Comparison of ENCODE assay signal across 8 cellular contexts in the genomic region with DNA sequence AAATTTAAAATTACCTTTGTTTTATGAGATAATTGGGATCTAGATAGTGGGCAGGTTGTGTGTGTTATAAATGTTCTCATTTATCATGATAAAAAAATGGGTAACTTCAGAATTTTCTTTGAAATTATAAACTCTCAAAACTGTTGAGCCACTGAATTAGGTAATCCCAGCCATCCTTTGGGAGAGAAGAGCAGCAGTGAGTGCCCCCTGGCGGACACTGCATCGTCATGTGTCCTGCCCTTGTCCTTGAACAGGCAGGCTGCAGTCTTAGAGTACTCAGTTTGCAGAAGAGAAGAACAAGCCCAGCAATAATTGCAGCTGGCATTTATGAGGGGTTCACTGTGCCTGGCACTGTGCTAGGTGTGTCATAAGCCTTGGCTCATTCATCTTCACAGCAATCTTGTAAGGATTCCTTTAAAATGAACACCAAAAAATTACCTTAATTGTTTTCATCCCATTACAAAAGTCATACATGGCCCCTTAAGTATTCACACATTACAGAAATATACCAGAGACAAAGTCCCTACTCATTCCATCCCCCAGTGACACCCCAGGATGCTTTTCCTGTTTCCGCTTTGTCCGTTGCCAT.
DNase-seq lines count a peak whose midpoint lies in the region; ATAC-seq lines count a peak whose summit lies in the region.

No MANE protein-coding gene starts in this region.

- peaks cover 0 to 7% (median 5%) of the 10 kb centered on the region in 4 donors for H3K4me1 Mint-ChIP-seq in CD4-positive, CD25-positive, alpha-beta regulatory T cell
- no peaks in the 10 kb centered on the region for H3K4me1 Mint-ChIP-seq in central memory CD8-positive, alpha-beta T cell

- no peaks in the 10 kb centered on the region for H3K4me1 ChIP-seq in CD4-positive, CD25-positive, alpha-beta regulatory T cell (ENCODE audit: control insufficient read depth, insufficient read depth, low read length, poor library complexity, severe bottlenecking)

- H3K4me3 ChIP-seq in CD4-positive, CD25-positive, alpha-beta regulatory T cell (ENCODE audit: low read depth, low read length): no peak overlapping the region

- H3K27ac ChIP-seq in CD4-positive, CD25-positive, alpha-beta regulatory T cell (ENCODE audit: insufficient read depth, low read length, poor library complexity, severe bottlenecking): no peak overlapping the region

- no peaks in the 10 kb centered on the region for H3K27me3 Mint-ChIP-seq in CD4-positive, CD25-positive, alpha-beta regulatory T cell
- H3K27me3 Mint-ChIP-seq in central memory CD8-positive, alpha-beta T cell: no peaks in the 10 kb centered on the region

- H3K36me3 ChIP-seq in CD4-positive, CD25-positive, alpha-beta regulatory T cell (ENCODE audit: control insufficient read depth, insufficient read depth, low read length): no peaks in the 10 kb centered on the region

- peak in 1 of 2 donors; percentile 68 for ATAC-seq in CD4-positive, CD25-positive, alpha-beta regulatory T cell (ENCODE audit: low read depth in 2 of 2)
- ATAC-seq in central memory CD8-positive, alpha-beta T cell (replicated peaks; ENCODE audit: extremely low read depth, poor library complexity, severe bottlenecking): peak; percentile 65
- ATAC-seq in HG03565 (IDR thresholded peaks at IDR 0.05; ENCODE audit: unreplicated experiment): no peak

- H3K9me3 Mint-ChIP-seq in CD4-positive, CD25-positive, alpha-beta regulatory T cell: no peaks in the 10 kb centered on the region
- H3K9me3 Mint-ChIP-seq in central memory CD8-positive, alpha-beta T cell: no peaks in the 10 kb centered on the region

- no peaks in the 10 kb centered on the region for H3K27me3 ChIP-seq in CD4-positive, CD25-positive, alpha-beta regulatory T cell (ENCODE audit: control insufficient read depth, insufficient read depth, low read length)

- no peaks in the 10 kb centered on the region for H3K36me3 Mint-ChIP-seq in CD4-positive, CD25-positive, alpha-beta regulatory T cell
- H3K36me3 Mint-ChIP-seq in central memory CD8-positive, alpha-beta T cell (ENCODE audit: insufficient read depth): no peaks in the 10 kb centered on the region

- no peaks in the 10 kb centered on the region for H3K9me3 ChIP-seq in CD4-positive, CD25-positive, alpha-beta regulatory T cell (ENCODE audit: control insufficient read depth in 2 of 2, low read length in 2 of 2)

- H3K27ac Mint-ChIP-seq in CD4-positive, CD25-positive, alpha-beta regulatory T cell: peak overlapping the region in 2 of 3 donors; percentile 25 to 61
- no peak overlapping the region for H3K27ac Mint-ChIP-seq in central memory CD8-positive, alpha-beta T cell (ENCODE audit: low read depth)

- H3K4me3 Mint-ChIP-seq in CD4-positive, CD25-positive, alpha-beta regulatory T cell: no peak overlapping the region
- H3K4me3 Mint-ChIP-seq in central memory CD8-positive, alpha-beta T cell: no peak overlapping the region

- peak; percentile 33 to 66 (median 45) for DNase-seq in CD4-positive, CD25-positive, alpha-beta regulatory T cell
- DNase-seq in HCEC 1CT: peak; percentile 70
- peak; percentile 48 for DNase-seq in NCI-H226
- peak; percentile 66 for DNase-seq in activated CD4-positive, CD25-positive, alpha-beta regulatory T cell treated with anti-CD3 and anti-CD28 coated beads, Interleukin-2, amount 50 U/mL, for 72 hours
- peak; percentile 37 to 38 for DNase-seq in central memory CD8-positive, alpha-beta T cell (ENCODE audit: low spot score in 2 of 2)
- peak; percentile 91 for DNase-seq in left kidney (ENCODE audit: low read depth, low spot score)
- peak; percentile 60 to 66 for DNase-seq in stimulated activated CD4-positive, alpha-beta T cell treated with anti-CD3 and anti-CD28 coated beads, Interleukin-4, amount 100 ng/mL, for 48 hours (ENCODE audit: low read depth in 2 of 2)

Comparison
In these comparisons a context has a peak if more than half of its experiments do, and no peak if none do; other contexts are left out.
1. DNase-seq: peak in every context shown above with its lines; median percentile 91 in left kidney; 70 in HCEC 1CT; 66 in activated CD4-positive, CD25-positive, alpha-beta regulatory T cell treated with anti-CD3 and anti-CD28 coated beads, Interleukin-2, amount 50 U/mL, for 72 hours; 63 in stimulated activated CD4-positive, alpha-beta T cell treated with anti-CD3 and anti-CD28 coated beads, Interleukin-4, amount 100 ng/mL, for 48 hours; 48 in NCI-H226; 45 in CD4-positive, CD25-positive, alpha-beta regulatory T cell; 38 in central memory CD8-positive, alpha-beta T cell.